In genomic region chr4:69576251-69576877, GRCh38 we compare ENCODE assay signal across 1 cellular context.
TF ChIP-seq lines count a peak whose summit lies in the region.

No MANE protein-coding gene starts in this region.

TF ChIP-seq in H1, 55 proteins besides CTCF, POLR2A, EP300 and RAD21:
- TF ChIP-seq SIRT6 (IDR thresholded peaks at IDR 0.05; ENCODE audit: low read length) (no peak), RNF2 (IDR thresholded peaks at IDR 0.05; ENCODE audit: borderline replicate concordance, low read depth, low read length, missing control alignments, poor library complexity, severe bottlenecking) (no peak), CBX8 (IDR thresholded peaks at IDR 0.05; ENCODE audit: borderline replicate concordance, low read depth, low read length) (no peak), TAF7 (optimal IDR thresholded peaks at IDR 0.05; ENCODE audit: borderline replicate concordance, low read depth, low read length) (no peak), POLR2AphosphoS5 (IDR thresholded peaks at IDR 0.05; ENCODE audit: low read depth, low read length) (no peak), USF2 (IDR thresholded peaks at IDR 0.05; ENCODE audit: low read length) (no peak), HDAC2 (IDR thresholded peaks at IDR 0.05; ENCODE audit: borderline replicate concordance in 1 of 2, low read depth in 2 of 2, low read length in 2 of 2) (no peak), SAP30 (IDR thresholded peaks at IDR 0.05; ENCODE audit: insufficient read depth, insufficient replicate concordance, low read length) (no peak), KDM1A (IDR thresholded peaks at IDR 0.05; ENCODE audit: borderline replicate concordance, low read length) (no peak), RXRA (IDR thresholded peaks at IDR 0.05; ENCODE audit: insufficient read depth, low read depth, low read length) (no peak), EGR1 (IDR thresholded peaks at IDR 0.05; ENCODE audit: borderline replicate concordance, low read depth, low read length) (no peak)
